In genomic region chr21:41361786-41362604, GRCh38 we compare ENCODE assay signal across 8 cellular contexts. TPM values are rescaled to one million over a fixed set of nuclear protein-coding genes. Genes with fewer than 3 reads are reported as not detected.
A peak's percentile ranks its signal among the peaks of the same experiment; 100 is the strongest.
DNase-seq lines count a peak whose midpoint lies in the region; ATAC-seq and TF ChIP-seq lines count a peak whose summit lies in the region.

Gene MX2, plus strand, starts transcription at chr21:41362027. Its CDS starts 14,880 bp downstream, at chr21:41376907.

- POLR2A ChIA-PET in BJ (lab: Charles Lee): no interaction called here

- peak; percentile 74 for DNase-seq in BJ (ENCODE audit: low read depth)
- DNase-seq in HPDE6-E6E7 (ENCODE audit: extremely low spot score): peak; percentile 58
- DNase-seq in activated CD4-positive, CD25-positive, alpha-beta regulatory T cell treated with anti-CD3 and anti-CD28 coated beads, Interleukin-2, amount 50 U/mL, for 72 hours: peak; percentile 63
- peak; percentile 78 for DNase-seq in coronary artery (ENCODE audit: low spot score)
- peak; percentile 68 for DNase-seq in stimulated activated naive CD4-positive, alpha-beta T cell treated with Interleukin-2 at 50 U/mL for 16 hours (lab: John Stamatoyannopoulos, UW)
- DNase-seq in ACHN: no peak

- H3K4me3 ChIP-seq in BJ (ENCODE audit: low read depth, low read length) (peak within 1 kb of the TSS; percentile 37), coronary artery (peak within 1 kb of the TSS; percentile 67), muscle layer of duodenum (ENCODE audit: low read depth in 1 of 2, low read length in 2 of 2) (peak within 1 kb of the TSS; percentile 54 to 65)

- H3K27ac ChIP-seq in coronary artery (peak within 1 kb of the TSS in 1 of 2 donors; percentile 91), muscle layer of duodenum (ENCODE audit: low read length) (peak within 1 kb of the TSS; percentile 91)

- CTCF ChIA-PET in BJ (lab: Yijun Ruan, JAX): interaction anchor here (1.8 to 2.2 kb wide), 2 partner anchors 10 to 78 kb away, joined by 5 to 16 read pairs; no protein-coding TSS in a partner anchor

- in situ Hi-C loops in ACHN (cut with HindIII; ENCODE audit: low pct_ligation_motif_present, low pct_unique_long_range_greater_than_20kb, low sequenced_read_pairs): no loop called here

- H3K27me3 ChIP-seq in BJ (ENCODE audit: control insufficient read depth, insufficient read depth, low read length) (peaks cover 8% of the 10 kb centered on the region), muscle layer of duodenum (ENCODE audit: low read depth, low read length) (no peaks in the 10 kb centered on the region)

- peaks cover 4 to 11% of the 10 kb centered on the region in 2 donors for H3K4me1 ChIP-seq in muscle layer of duodenum (ENCODE audit: control insufficient read depth in 1 of 2, insufficient read depth in 2 of 2, low read length in 2 of 2)

- peak; percentile 46 for ATAC-seq in GM19328 (IDR thresholded peaks at IDR 0.05; ENCODE audit: unreplicated experiment)

- TF ChIP-seq CTCF in BJ (IDR thresholded peaks at IDR 0.05; ENCODE audit: insufficient read depth, low read depth, low read length) (no peak), coronary artery (IDR thresholded peaks at IDR 0.05) (no peak)

- H3K36me3 ChIP-seq in BJ (ENCODE audit: control insufficient read depth, insufficient read depth, low read length): no peaks in the 10 kb centered on the region
- H3K36me3 ChIP-seq in muscle layer of duodenum (ENCODE audit: control insufficient read depth in 1 of 2, insufficient read depth in 2 of 2, low read length in 2 of 2): no peaks in the 10 kb centered on the region

- H3K9me3 ChIP-seq in muscle layer of duodenum (ENCODE audit: control insufficient read depth in 1 of 2, low read length in 2 of 2): no peaks in the 10 kb centered on the region

RNA-seq across cellular contexts. Expression of gene MX2, which starts in this region (rescaled TPM):
- 4.1 and 5.1 TPM in 2 replicates for polyA plus RNA-seq in BJ (2011; rRNA removed)
- polyA minus RNA-seq in BJ (2011; rRNA and poly(A)+ RNA removed): 2.3 and 2.4 TPM in 2 replicates
